ENCODE assay signal across 18 cellular contexts in genomic region chr9:136508729-136509500, GRCh38. TPM values are rescaled to one million over a fixed set of nuclear protein-coding genes. Genes with fewer than 3 reads are reported as not detected.
A peak's percentile ranks its signal among the peaks of the same experiment; 100 is the strongest.
DNase-seq lines count a peak whose midpoint lies in the region; ATAC-seq and TF ChIP-seq lines count a peak whose summit lies in the region.
"Had no signal": no experiment of that assay in that cellular context is flagged by ENCODE, and none has a peak within 500 bp of the region (broad histone marks: within the 10 kb centered on the region; RNA-seq: fewer than 3 reads in every experiment).

No MANE protein-coding gene starts in this region.

- H2AFZ ChIP-seq in IMR-90 (replicated peaks; ENCODE audit: low read length, poor library complexity) = no peak overlapping the region
- H2AFZ ChIP-seq: PC-9 had no signal

- no peak overlapping the region for H4K5ac ChIP-seq in IMR-90 (ENCODE audit: low read depth, low read length)

- no peak overlapping the region for H3K4me3 ChIP-seq in IMR-90 (ENCODE audit: insufficient read depth, low read depth, low read length)
- H3K4me3 ChIP-seq in spleen = no peak overlapping the region
- H3K4me3 ChIP-seq in A673 (ENCODE audit: low read depth, low read length, poor library complexity, severe bottlenecking) = no peak overlapping the region
- H3K4me3 ChIP-seq: PC-9 had no signal

- in situ Hi-C loops in IMR-90 (cut with MboI; ENCODE audit: low sequenced_read_pairs) = no loop called here

- no peak overlapping the region for H3K4me3 Mint-ChIP-seq in activated T-cell treated with anti-CD3 and anti-CD28 coated beads, Interleukin-2, amount 50 U/mL, for 24 hours
- H3K4me3 Mint-ChIP-seq: CD4-positive, alpha-beta T cell; IgD-negative memory B cell had no signal

- no peak overlapping the region for H3K23ac ChIP-seq in IMR-90 (ENCODE audit: low read depth, low read length)

- no peak overlapping the region for H4K8ac ChIP-seq in IMR-90 (ENCODE audit: low read depth in 2 of 2, low read length in 2 of 2)

- H2BK20ac ChIP-seq in IMR-90 (ENCODE audit: low read depth, low read length) = no peak overlapping the region

- dilution Hi-C loops in IMR-90 (cut with HindIII; ENCODE audit: low sequenced_read_pairs, unreplicated experiment) = no loop called here

- H2BK5ac ChIP-seq in IMR-90 (ENCODE audit: low read depth, low read length, poor library complexity, severe bottlenecking) = no peak overlapping the region

- no peaks in the 10 kb centered on the region for H3K9me1 ChIP-seq in IMR-90 (ENCODE audit: insufficient read depth, low read length)

- H4K91ac ChIP-seq in IMR-90 (ENCODE audit: insufficient read depth, low read depth, low read length) = no peak overlapping the region

- H3K27ac ChIP-seq in IMR-90 (ENCODE audit: insufficient read depth, low read length) = no peak overlapping the region
- peak overlapping the region; percentile 58 for H3K27ac ChIP-seq in caudate nucleus (ENCODE audit: low read depth, low read length)
- peak overlapping the region in 6 of 8 donors; percentile 60 to 89 (median 82) for H3K27ac ChIP-seq in spleen
- no peak overlapping the region for H3K27ac ChIP-seq in A673 (ENCODE audit: low read depth, low read length, poor library complexity, severe bottlenecking)
- H3K27ac ChIP-seq: PC-9 had no signal

- no peak for ATAC-seq in IMR-90 (ENCODE audit: low read depth)

- H3K4me1 Mint-ChIP-seq in activated T-cell treated with anti-CD3 and anti-CD28 coated beads, Interleukin-2, amount 50 U/mL, for 24 hours (ENCODE audit: low read depth) = no peaks in the 10 kb centered on the region
- H3K4me1 Mint-ChIP-seq: IgD-negative memory B cell had no signal

- no peak overlapping the region for H3K14ac ChIP-seq in IMR-90 (replicated peaks; ENCODE audit: low read depth, low read length)

- H2BK15ac ChIP-seq in IMR-90 (ENCODE audit: low read depth, low read length) = no peak overlapping the region

- H3K79me1 ChIP-seq in IMR-90 (ENCODE audit: low read depth in 1 of 2, low read length in 2 of 2) = no peaks in the 10 kb centered on the region

- no peak overlapping the region for H2BK120ac ChIP-seq in IMR-90 (ENCODE audit: low read depth, low read length)

- no peaks in the 10 kb centered on the region for H3K4me1 ChIP-seq in IMR-90 (ENCODE audit: control insufficient read depth, insufficient read depth, low read length)
- peaks cover 0 to 65% (median 37%) of the 10 kb centered on the region in 6 donors for H3K4me1 ChIP-seq in spleen
- H3K4me1 ChIP-seq in A673 (ENCODE audit: insufficient read depth, low read length, poor library complexity, severe bottlenecking) = no peaks in the 10 kb centered on the region

- no peak overlapping the region for H3K9ac ChIP-seq in IMR-90 (ENCODE audit: low read depth, low read length)

- TF ChIP-seq POLR2A in IMR-90 (IDR thresholded peaks at IDR 0.05; ENCODE audit: low read depth, low read length) = no peak
- no peak for TF ChIP-seq POLR2A in spleen (IDR thresholded peaks at IDR 0.05)

- no peak overlapping the region for H2AK5ac ChIP-seq in IMR-90 (ENCODE audit: low read depth, low read length)

- H3K4ac ChIP-seq in IMR-90 (ENCODE audit: low read depth, low read length) = no peak overlapping the region

- peak overlapping the region; percentile 61 for H3K27ac Mint-ChIP-seq in activated T-cell treated with anti-CD3 and anti-CD28 coated beads, Interleukin-2, amount 50 U/mL, for 24 hours
- H3K27ac Mint-ChIP-seq: CD4-positive, alpha-beta T cell; IgD-negative memory B cell had no signal

- H3K36me3 ChIP-seq in IMR-90 (ENCODE audit: control insufficient read depth, insufficient read depth, low read length) (peaks cover 72% of the 10 kb centered on the region), spleen (peaks cover 8 to 100% (median 100%) of the 10 kb centered on the region in 6 donors), A673 (ENCODE audit: insufficient read depth, low read length, poor library complexity, severe bottlenecking) (peaks cover 43% of the 10 kb centered on the region)
- H3K36me3 ChIP-seq: BE2C had no signal

- DNase-seq in activated T-cell treated with anti-CD3 and anti-CD28 coated beads, Interleukin-2, amount 50 U/mL, for 24 hours = no peak
- no peak for DNase-seq in activated T-cell treated with anti-CD3 and anti-CD28 coated beads, Interleukin-2, amount 50 U/mL, for 48 hours
- DNase-seq in IMR-90 (no peak), caudate nucleus (lab: John Stamatoyannopoulos, UW) (no peak), spleen (no peak), GM10266 (ENCODE audit: extremely low spot score) (no peak), A673 (ENCODE audit: low spot score) (no peak)
- DNase-seq: BE2C; CD4-positive, alpha-beta T cell; DMS79 treated with DMSO at 0.1 percent for 48 hours; Kasumi-1; MM.1S; NCI-H1092 treated with DMSO at 0.1 percent for 48 hours; NCI-H2029; NCI-H2171; NCI-H748 treated with DMSO at 0.1 percent for 48 hours; PC-9 had no signal

- peaks cover 88% of the 10 kb centered on the region for H3K36me3 Mint-ChIP-seq in activated T-cell treated with anti-CD3 and anti-CD28 coated beads, Interleukin-2, amount 50 U/mL, for 24 hours (ENCODE audit: low read depth)
- H3K36me3 Mint-ChIP-seq: IgD-negative memory B cell had no signal

- 93% methylated on average over 25 of the region's 37 CpGs; no CpG with 5 or more reads in 1 of the 2 experiments for WGBS in IMR-90 (ENCODE audit: extremely low coverage in 2 of 2, insufficient read length in 1 of 2), 2 experiments
- 77 to 87% (median 83%) methylated on average over 34 to 37 of the region's 37 CpGs for WGBS in spleen, 5 donors

- CTCF ChIA-PET in IMR-90 (lab: Yijun Ruan, JAX) = no interaction called here
- CTCF ChIA-PET in A673 (lab: Charles Lee) = no interaction called here

- TF ChIP-seq CTCF in IMR-90 (conservative IDR thresholded peaks at IDR 0.05; ENCODE audit: low read depth, low read length) (no peak), spleen (IDR thresholded peaks at IDR 0.05 in 8 of 11, conservative IDR thresholded peaks at IDR 0.05 in 3 of 11) (no peak), GM10266 (IDR thresholded peaks at IDR 0.05; ENCODE audit: control insufficient read depth, insufficient read depth, low read depth, missing control alignments) (no peak), A673 (conservative IDR thresholded peaks at IDR 0.05; ENCODE audit: low read depth, low read length) (no peak)

- POLR2A ChIA-PET in IMR-90 (lab: Charles Lee; ENCODE audit: unreplicated experiment) = interaction anchor here (0.6 kb wide), 1 partner anchor 49 kb away, joined by 5 read pairs; no protein-coding TSS in a partner anchor
- POLR2A ChIA-PET in A673 (lab: Charles Lee; ENCODE audit: low non-redundant PET) = no interaction called here

- TF ChIP-seq RAD21 in IMR-90 (IDR thresholded peaks at IDR 0.05; ENCODE audit: low read length) = no peak

- no peak overlapping the region for H3K4me2 ChIP-seq in IMR-90 (ENCODE audit: low read depth, low read length)
- H3K4me2 ChIP-seq: PC-9 had no signal

- BruUV-seq in IMR-90 (replicated peaks; lab: Mats Ljungman, UMichigan) (no TSS peak), A673 (replicated peaks; lab: Mats Ljungman, UMichigan) (no TSS peak)

- H3K9me3 ChIP-seq in IMR-90 (ENCODE audit: control insufficient read depth, insufficient read depth, low read length) (no peaks in the 10 kb centered on the region), spleen (no peaks in the 10 kb centered on the region), A673 (ENCODE audit: low read depth, low read length, poor library complexity, severe bottlenecking) (no peaks in the 10 kb centered on the region)
- H3K9me3 ChIP-seq: BE2C had no signal

- H3K18ac ChIP-seq in IMR-90 (ENCODE audit: low read depth, low read length) = no peak overlapping the region

- no peak overlapping the region for H3K56ac ChIP-seq in IMR-90 (ENCODE audit: extremely low read depth, insufficient read depth, low read length)

- peak overlapping the region; percentile 42 for H2AK9ac ChIP-seq in IMR-90 (replicated peaks; ENCODE audit: low read depth, low read length, poor library complexity)

- H4K20me1 ChIP-seq in IMR-90 (ENCODE audit: insufficient read depth, low read length) = no peaks in the 10 kb centered on the region

- intact Hi-C loops in IMR-90 (cut with micrococcal nuclease) = no loop called here
- intact Hi-C loops in spleen (cut with DNase I; ENCODE audit: low total_unique reads) = no loop called here
- intact Hi-C loops in A673 (cut with micrococcal nuclease; ENCODE audit: unreplicated experiment) = no loop called here

- H3K27me3 ChIP-seq in IMR-90 (ENCODE audit: control insufficient read depth, insufficient read depth, low read length) (no peaks in the 10 kb centered on the region), spleen (replicated peaks in 1 of 7) (no peaks in the 10 kb centered on the region), A673 (replicated peaks; ENCODE audit: insufficient read depth, low read depth, low read length, poor library complexity) (no peaks in the 10 kb centered on the region)
- H3K27me3 ChIP-seq: BE2C had no signal

- no peaks in the 10 kb centered on the region for H3K9me3 Mint-ChIP-seq in activated T-cell treated with anti-CD3 and anti-CD28 coated beads, Interleukin-2, amount 50 U/mL, for 24 hours
- H3K9me3 Mint-ChIP-seq: CD4-positive, alpha-beta T cell; IgD-negative memory B cell had no signal

- no peaks in the 10 kb centered on the region for H3K27me3 Mint-ChIP-seq in activated T-cell treated with anti-CD3 and anti-CD28 coated beads, Interleukin-2, amount 50 U/mL, for 24 hours
- H3K27me3 Mint-ChIP-seq: CD4-positive, alpha-beta T cell; IgD-negative memory B cell had no signal

TF ChIP-seq in IMR-90, 13 proteins besides CTCF, POLR2A, EP300 and RAD21 (continues in another document):
- no peak for TF ChIP-seq USF2 (IDR thresholded peaks at IDR 0.05; ENCODE audit: low read depth, low read length)

RNA-seq across cellular contexts. Expression of gene SEC16A, which starts 26.1 kb away (rescaled TPM):
- total RNA-seq in IMR-90 (2012; rRNA removed) = 12.2 and 12.8 TPM in 2 replicates
- 42.2 and 48.1 TPM in 2 replicates for polyA plus RNA-seq in IMR-90 (2012; rRNA removed)
- 26.9 and 29.1 TPM in 2 replicates for polyA plus RNA-seq in IMR-90 (2012; cell fraction: cytosol; rRNA removed)
- polyA plus RNA-seq in IMR-90 (2012; cell fraction: nucleus; rRNA removed; ENCODE audit: low replicate concordance) = 106 and 130 TPM in 2 replicates
- 10 to 100 TPM; 74.6 to 92.1 (median 87.8) TPM for total RNA-seq in spleen
- polyA plus RNA-seq in spleen = 10 to 100 TPM; 35.0 to 58.9 (median 52.6) TPM
- 72.9 and 73.7 TPM in 2 replicates for total RNA-seq in A673 (2021)

RNA-seq across cellular contexts. Expression of gene NOTCH1, which starts 36.9 kb away (rescaled TPM):
- total RNA-seq in IMR-90 (2012; rRNA removed) (1.8 and 2.5 TPM in 2 replicates), spleen (100 to 1,000 TPM in 4 of 7 donors, 10 to 100 TPM in 3; 88.6 to 140 (median 117) TPM), A673 (2021) (37.2 and 50.2 TPM in 2 replicates)
- polyA plus RNA-seq in IMR-90 (2012; rRNA removed) (6.0 and 6.9 TPM in 2 replicates), spleen (10 to 100 TPM in 1 of 3 donors, 1 to 10 TPM in 2; 4.9 to 27.2 (median 8.3) TPM)
- polyA plus RNA-seq in IMR-90 (2012; cell fraction: cytosol; rRNA removed) = 4.0 and 8.0 TPM in 2 replicates
- 19.2 and 42.7 TPM in 2 replicates for polyA plus RNA-seq in IMR-90 (2012; cell fraction: nucleus; rRNA removed; ENCODE audit: low replicate concordance)

Comparison
In these comparisons a context has a peak if more than half of its experiments do, and no peak if none do; other contexts are left out.
1. H3K27ac ChIP-seq: peak in caudate nucleus (single experiment) and spleen (6 of 8); none in IMR-90 (single experiment) and A673 (single experiment).
2. RNA of gene NOTCH1, which starts 36.9 kb away (total RNA-seq): 88.6 to 140 TPM in spleen and 37.2 to 50.2 TPM in A673; 1.8 to 2.5 TPM in IMR-90; every median in the first group is over 10 times any median in the second.